Comparison of ENCODE assay signal across 25 cellular contexts in the genomic region with DNA sequence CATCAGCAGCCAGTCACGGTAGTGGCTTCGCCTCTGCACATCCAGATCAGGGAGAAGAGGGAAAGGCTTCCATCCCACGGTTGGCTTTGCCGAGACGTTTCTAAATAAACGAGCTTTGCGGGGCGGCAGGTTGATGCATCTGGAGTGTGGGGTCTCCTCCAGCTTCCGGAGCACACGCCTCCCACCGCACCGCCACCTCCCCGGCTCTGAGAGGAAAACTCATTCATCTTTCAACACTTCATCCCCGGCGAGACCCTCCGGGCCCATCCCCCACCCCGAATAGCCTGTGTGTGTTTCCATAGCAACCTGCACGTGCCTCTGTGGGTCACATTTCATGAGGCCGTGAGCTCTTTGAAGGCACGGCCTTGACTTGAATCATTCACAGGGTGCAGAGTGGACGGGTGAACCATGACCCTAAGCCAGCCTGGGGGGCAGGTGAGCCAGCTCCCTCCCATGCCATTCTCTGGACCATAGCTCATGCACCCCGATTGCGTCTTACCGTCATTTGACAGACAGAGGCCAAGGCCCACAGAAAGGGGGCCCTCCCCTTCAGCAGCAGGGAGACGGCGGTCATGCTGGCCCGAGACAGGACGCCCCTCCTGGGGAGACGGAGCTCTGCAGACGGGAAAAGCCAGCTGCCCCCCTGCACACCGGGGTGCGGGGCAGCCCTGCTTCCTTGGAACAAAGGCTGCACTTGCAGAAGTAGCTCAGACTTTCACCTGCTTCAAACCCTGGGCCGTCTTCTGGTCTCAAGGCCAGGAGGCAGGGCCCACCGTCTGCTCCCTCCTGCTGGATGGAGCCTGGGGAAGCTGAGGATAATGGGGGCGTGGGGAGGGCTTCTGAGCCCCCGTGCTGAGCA. TPM values are rescaled to one million over a fixed set of nuclear protein-coding genes. Genes with fewer than 3 reads are reported as not detected.
DNase-seq lines count a peak whose midpoint lies in the region; ATAC-seq and TF ChIP-seq lines count a peak whose summit lies in the region.
"Had no signal": no experiment of that assay in that cellular context is flagged by ENCODE, and none has a peak within 500 bp of the region (broad histone marks: within the 10 kb centered on the region; RNA-seq: fewer than 3 reads in every experiment).

No MANE protein-coding gene starts in this region.

- peak overlapping the region; percentile 51 for H3K4me3 Mint-ChIP-seq in GM23338
- H3K4me3 Mint-ChIP-seq: activated naive CD8-positive, alpha-beta T cell; activated T-cell treated with anti-CD3 and anti-CD28 coated beads, Interleukin-2, amount 50 U/mL, for 4 hours; naive thymus-derived CD8-positive, alpha-beta T cell had no signal

- H3K4me3 ChIP-seq in GM23338 = 0 out of 2 replicates have a peak overlapping the region, but pooled peaks have one; percentile 34

- no peaks in the 10 kb centered on the region for H3K36me3 ChIP-seq in GM23338 (ENCODE audit: insufficient read depth)

- no peaks in the 10 kb centered on the region for H4K20me1 ChIP-seq in GM23338 (replicated peaks; ENCODE audit: insufficient read depth)

- peak overlapping the region; percentile 84; the same call in 1 of the 2 replicates for H2AFZ ChIP-seq in GM23338

- no peaks in the 10 kb centered on the region; the same call in 2 of the 3 replicates for H3K9me3 Mint-ChIP-seq in GM23338
- H3K9me3 Mint-ChIP-seq: activated T-cell treated with anti-CD3 and anti-CD28 coated beads, Interleukin-2, amount 50 U/mL, for 4 hours; naive thymus-derived CD8-positive, alpha-beta T cell had no signal

- ATAC-seq in GM23338 = peak; percentile 47
- ATAC-seq in activated CD4-positive, CD25-positive, alpha-beta regulatory T cell treated with anti-CD3 and anti-CD28 coated beads, Interleukin-2, amount 50 U/mL, for 24 hours = no peak
- ATAC-seq: activated T-cell treated with anti-CD3 and anti-CD28 coated beads, Interleukin-2, amount 50 U/mL, for 4 hours; naive thymus-derived CD8-positive, alpha-beta T cell; stimulated activated naive CD8-positive, alpha-beta T cell treated with anti-CD3 and anti-CD28 coated beads, Interleukin-15, Interleukin-2, amounts not matched to agents 100 U/mL and 50 U/mL, for 24 hours had no signal

- TF ChIP-seq CTCF in GM23338 (conservative IDR thresholded peaks at IDR 0.05; ENCODE audit: low read depth in 2 of 2) = 0 out of 4 replicates have a peak, but pooled peaks have one; percentile 15 to 24

- no peak overlapping the region for H3K27ac ChIP-seq in GM23338 (ENCODE audit: low read depth)
- H3K27ac ChIP-seq: 22Rv1 had no signal

- DNase-seq in DMS 273 (lab: John Stamatoyannopoulos, UW; ENCODE audit: unreplicated experiment) = peak; percentile 81
- no peak for DNase-seq in DMS 273 treated with DMSO at 0.1 percent for 48 hours (lab: John Stamatoyannopoulos, UW)
- peak; percentile 86 for DNase-seq in GM23338 (ENCODE audit: low spot score)
- DNase-seq in SK-N-DZ (ENCODE audit: low spot score) = peak; percentile 82
- peak; percentile 64 for DNase-seq in iPS-NIHi7 (ENCODE audit: extremely low spot score)
- DNase-seq in mesenteric fat pad (ENCODE audit: low spot score) = no peak
- no peak for DNase-seq in inferior parietal cortex (ENCODE audit: extremely low spot score)
- DNase-seq: activated CD4-positive, alpha-beta T cell treated with anti-CD3 and anti-CD28 coated beads, Interleukin-2, amount 50 U/mL, for 4 hours; activated T-cell treated with anti-CD3 and anti-CD28 coated beads, Interleukin-2, amount 50 U/mL, for 4 hours; cortex of kidney; erythroblast; islet precursor cell; KG1; mammary epithelial cell; naive thymus-derived CD8-positive, alpha-beta T cell; NCI-H187; NK-92 treated with Interleukin-12 subunit alpha and Interleukin-12 subunit beta, amount 100 ng/mL, for 24 hours; RPMI8226; stimulated activated naive CD8-positive, alpha-beta T cell treated with anti-CD3 and anti-CD28 coated beads, Interleukin-15, Interleukin-2, amounts not matched to agents 100 U/mL and 50 U/mL, for 24 hours had no signal

- no peaks in the 10 kb centered on the region for H3K9me2 ChIP-seq in GM23338 (ENCODE audit: insufficient read depth)

- no peaks in the 10 kb centered on the region for H3F3A ChIP-seq in GM23338 (replicated peaks; ENCODE audit: low read depth)

- peaks cover 18% of the 10 kb centered on the region for H3K4me1 ChIP-seq in GM23338 (ENCODE audit: insufficient read depth)

- no peak overlapping the region; the same call in 1 of the 2 replicates for H3K27ac Mint-ChIP-seq in GM23338
- H3K27ac Mint-ChIP-seq: activated naive CD8-positive, alpha-beta T cell had no signal

- peak overlapping the region; percentile 71 for H3K4me2 ChIP-seq in GM23338

- no peaks in the 10 kb centered on the region for H3K79me2 ChIP-seq in GM23338 (replicated peaks; ENCODE audit: insufficient read depth)

- peaks cover 20% of the 10 kb centered on the region for H3K4me1 Mint-ChIP-seq in GM23338

- H3K36me3 Mint-ChIP-seq in GM23338 (ENCODE audit: low read depth) = no peaks in the 10 kb centered on the region
- H3K36me3 Mint-ChIP-seq: activated naive CD8-positive, alpha-beta T cell; naive thymus-derived CD8-positive, alpha-beta T cell had no signal

- H3K27me3 Mint-ChIP-seq in GM23338 (ENCODE audit: insufficient read depth, low read depth, poor library complexity) = peaks cover 16% of the 10 kb centered on the region

- H3K27me3 ChIP-seq in GM23338 (ENCODE audit: insufficient read depth) = no peaks in the 10 kb centered on the region

TF ChIP-seq in GM23338, 12 proteins besides CTCF, POLR2A, EP300 and RAD21 (continues in another document):
- TF ChIP-seq, protein P1, sequence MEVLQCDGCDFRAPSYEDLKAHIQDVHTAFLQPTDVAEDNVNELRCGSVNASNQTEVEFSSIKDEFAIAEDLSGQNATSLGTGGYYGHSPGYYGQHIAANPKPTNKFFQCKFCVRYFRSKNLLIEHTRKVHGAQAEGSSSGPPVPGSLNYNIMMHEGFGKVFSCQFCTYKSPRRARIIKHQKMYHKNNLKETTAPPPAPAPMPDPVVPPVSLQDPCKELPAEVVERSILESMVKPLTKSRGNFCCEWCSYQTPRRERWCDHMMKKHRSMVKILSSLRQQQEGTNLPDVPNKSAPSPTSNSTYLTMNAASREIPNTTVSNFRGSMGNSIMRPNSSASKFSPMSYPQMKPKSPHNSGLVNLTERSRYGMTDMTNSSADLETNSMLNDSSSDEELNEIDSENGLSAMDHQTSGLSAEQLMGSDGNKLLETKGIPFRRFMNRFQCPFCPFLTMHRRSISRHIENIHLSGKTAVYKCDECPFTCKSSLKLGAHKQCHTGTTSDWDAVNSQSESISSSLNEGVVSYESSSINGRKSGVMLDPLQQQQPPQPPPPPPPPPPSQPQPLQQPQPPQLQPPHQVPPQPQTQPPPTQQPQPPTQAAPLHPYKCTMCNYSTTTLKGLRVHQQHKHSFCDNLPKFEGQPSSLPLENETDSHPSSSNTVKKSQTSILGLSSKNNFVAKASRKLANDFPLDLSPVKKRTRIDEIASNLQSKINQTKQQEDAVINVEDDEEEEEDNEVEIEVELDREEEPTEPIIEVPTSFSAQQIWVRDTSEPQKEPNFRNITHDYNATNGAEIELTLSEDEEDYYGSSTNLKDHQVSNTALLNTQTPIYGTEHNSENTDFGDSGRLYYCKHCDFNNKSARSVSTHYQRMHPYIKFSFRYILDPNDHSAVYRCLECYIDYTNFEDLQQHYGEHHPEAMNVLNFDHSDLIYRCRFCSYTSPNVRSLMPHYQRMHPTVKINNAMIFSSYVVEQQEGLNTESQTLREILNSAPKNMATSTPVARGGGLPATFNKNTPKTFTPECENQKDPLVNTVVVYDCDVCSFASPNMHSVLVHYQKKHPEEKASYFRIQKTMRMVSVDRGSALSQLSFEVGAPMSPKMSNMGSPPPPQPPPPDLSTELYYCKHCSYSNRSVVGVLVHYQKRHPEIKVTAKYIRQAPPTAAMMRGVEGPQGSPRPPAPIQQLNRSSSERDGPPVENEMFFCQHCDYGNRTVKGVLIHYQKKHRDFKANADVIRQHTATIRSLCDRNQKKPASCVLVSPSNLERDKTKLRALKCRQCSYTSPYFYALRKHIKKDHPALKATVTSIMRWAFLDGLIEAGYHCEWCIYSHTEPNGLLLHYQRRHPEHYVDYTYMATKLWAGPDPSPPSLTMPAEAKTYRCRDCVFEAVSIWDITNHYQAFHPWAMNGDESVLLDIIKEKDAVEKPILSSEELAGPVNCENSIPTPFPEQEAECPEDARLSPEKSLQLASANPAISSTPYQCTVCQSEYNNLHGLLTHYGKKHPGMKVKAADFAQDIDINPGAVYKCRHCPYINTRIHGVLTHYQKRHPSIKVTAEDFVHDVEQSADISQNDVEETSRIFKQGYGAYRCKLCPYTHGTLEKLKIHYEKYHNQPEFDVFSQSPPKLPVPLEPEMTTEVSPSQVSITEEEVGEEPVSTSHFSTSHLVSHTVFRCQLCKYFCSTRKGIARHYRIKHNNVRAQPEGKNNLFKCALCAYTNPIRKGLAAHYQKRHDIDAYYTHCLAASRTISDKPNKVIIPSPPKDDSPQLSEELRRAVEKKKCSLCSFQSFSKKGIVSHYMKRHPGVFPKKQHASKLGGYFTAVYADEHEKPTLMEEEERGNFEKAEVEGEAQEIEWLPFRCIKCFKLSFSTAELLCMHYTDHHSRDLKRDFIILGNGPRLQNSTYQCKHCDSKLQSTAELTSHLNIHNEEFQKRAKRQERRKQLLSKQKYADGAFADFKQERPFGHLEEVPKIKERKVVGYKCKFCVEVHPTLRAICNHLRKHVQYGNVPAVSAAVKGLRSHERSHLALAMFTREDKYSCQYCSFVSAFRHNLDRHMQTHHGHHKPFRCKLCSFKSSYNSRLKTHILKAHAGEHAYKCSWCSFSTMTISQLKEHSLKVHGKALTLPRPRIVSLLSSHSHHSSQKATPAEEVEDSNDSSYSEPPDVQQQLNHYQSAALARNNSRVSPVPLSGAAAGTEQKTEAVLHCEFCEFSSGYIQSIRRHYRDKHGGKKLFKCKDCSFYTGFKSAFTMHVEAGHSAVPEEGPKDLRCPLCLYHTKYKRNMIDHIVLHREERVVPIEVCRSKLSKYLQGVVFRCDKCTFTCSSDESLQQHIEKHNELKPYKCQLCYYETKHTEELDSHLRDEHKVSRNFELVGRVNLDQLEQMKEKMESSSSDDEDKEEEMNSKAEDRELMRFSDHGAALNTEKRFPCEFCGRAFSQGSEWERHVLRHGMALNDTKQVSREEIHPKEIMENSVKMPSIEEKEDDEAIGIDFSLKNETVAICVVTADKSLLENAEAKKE (CRISPR knock-in tag; IDR thresholded peaks at IDR 0.05) = no peak
- no peak for TF ChIP-seq POLR2AphosphoS5 (IDR thresholded peaks at IDR 0.05; ENCODE audit: low read depth)

RNA-seq across cellular contexts. Expression of a gene that starts 16.3 kb away (rescaled TPM):
- 1.9 and 3.9 TPM in 2 replicates for total RNA-seq in GM23338 (2014; rRNA removed; shearing (Covaris generic))
- polyA plus RNA-seq in GM23338 (2016; fragmentation: Nextera tagmentation; extraction: Ambion mirVana) = 2.1 and 2.7 TPM in 2 replicates
- polyA plus RNA-seq in SK-N-DZ (2014; cell fraction: cytosol; rRNA removed) = 0.14 TPM in 1 of 2 replicates, not detected in the other
- 0.03 TPM in 1 of 2 replicates, not detected in the other for polyA plus RNA-seq in SK-N-DZ (2014; cell fraction: nucleus; rRNA removed)
- total RNA-seq in mesenteric fat pad = not detected
- total RNA-seq: activated T-cell treated with anti-CD3 and anti-CD28 coated beads, Interleukin-2, amount 50 U/mL, for 4 hours; mammary epithelial cell; naive thymus-derived CD8-positive, alpha-beta T cell; pulmonary artery endothelial cell; ureter had no signal
- polyA plus RNA-seq: BJ; mammary epithelial cell; naive thymus-derived CD8-positive, alpha-beta T cell had no signal

Comparison
In these comparisons a context has a peak if more than half of its experiments do, and no peak if none do; other contexts are left out.
1. DNase-seq: peak in DMS 273 (single experiment), GM23338 (single experiment), SK-N-DZ (single experiment) and iPS-NIHi7 (single experiment); none in DMS 273 treated with DMSO at 0.1 percent for 48 hours (single experiment), mesenteric fat pad (single experiment) and inferior parietal cortex (single experiment).